2 cellular contexts compared by ENCODE assay signal in the genomic region with DNA sequence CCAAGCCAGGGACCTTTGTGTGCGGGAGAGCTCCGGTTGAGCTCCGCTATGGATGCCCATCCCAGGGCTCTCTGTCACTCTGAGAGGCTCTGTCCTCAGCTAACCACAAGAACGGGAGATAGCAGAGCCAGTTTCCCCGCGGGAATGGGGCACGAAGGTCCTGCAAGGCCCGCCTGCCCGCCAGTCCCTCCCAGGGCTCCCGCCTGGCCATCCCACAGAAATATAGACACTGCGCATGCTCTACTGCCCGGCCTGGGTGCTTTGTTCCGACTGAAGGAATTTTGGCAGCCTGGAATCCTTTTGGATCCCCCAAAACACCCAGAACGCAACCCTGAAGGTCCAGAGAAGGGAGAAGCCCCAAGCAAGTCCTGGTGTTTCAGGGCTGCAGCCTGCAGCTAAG.
TF ChIP-seq lines count a peak whose summit lies in the region.

No MANE protein-coding gene starts in this region.

TF ChIP-seq in K562, 482 proteins besides CTCF, POLR2A, EP300 and RAD21:
- TF ChIP-seq NRF1 (conservative IDR thresholded peaks at IDR 0.05 in 1 of 2, IDR thresholded peaks at IDR 0.05 in 1 of 2) (peak; percentile 88 to 90), EWSR1 (IDR thresholded peaks at IDR 0.05; ENCODE audit: borderline replicate concordance, low read depth, partially characterized antibody) (no peak)

TF ChIP-seq in HepG2, 621 proteins besides CTCF, POLR2A, EP300 and RAD21:
- TF ChIP-seq, protein P1, sequence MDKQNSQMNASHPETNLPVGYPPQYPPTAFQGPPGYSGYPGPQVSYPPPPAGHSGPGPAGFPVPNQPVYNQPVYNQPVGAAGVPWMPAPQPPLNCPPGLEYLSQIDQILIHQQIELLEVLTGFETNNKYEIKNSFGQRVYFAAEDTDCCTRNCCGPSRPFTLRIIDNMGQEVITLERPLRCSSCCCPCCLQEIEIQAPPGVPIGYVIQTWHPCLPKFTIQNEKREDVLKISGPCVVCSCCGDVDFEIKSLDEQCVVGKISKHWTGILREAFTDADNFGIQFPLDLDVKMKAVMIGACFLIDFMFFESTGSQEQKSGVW (CRISPR knock-in tag; IDR thresholded peaks at IDR 0.05; ENCODE audit: borderline replicate concordance): no peak
- no peak for TF ChIP-seq KAT8 (CRISPR knock-in tag; IDR thresholded peaks at IDR 0.05)
- no peak for TF ChIP-seq CBFB (CRISPR knock-in tag; IDR thresholded peaks at IDR 0.05)
- TF ChIP-seq HDAC1 (CRISPR knock-in tag; IDR thresholded peaks at IDR 0.05): no peak
- TF ChIP-seq ARNTL (CRISPR knock-in tag; IDR thresholded peaks at IDR 0.05): no peak
- TF ChIP-seq ZNF24 (IDR thresholded peaks at IDR 0.05): no peak
- no peak for TF ChIP-seq HMG20B (CRISPR knock-in tag; conservative IDR thresholded peaks at IDR 0.05)
- no peak for TF ChIP-seq ZNF383 (CRISPR knock-in tag; IDR thresholded peaks at IDR 0.05; ENCODE audit: borderline replicate concordance)
- TF ChIP-seq EED (CRISPR knock-in tag; IDR thresholded peaks at IDR 0.05): 0 out of 2 replicates have a peak, but pooled peaks have one; percentile 73
- TF ChIP-seq PHB2 (IDR thresholded peaks at IDR 0.05; ENCODE audit: partially characterized antibody): no peak
- 0 out of 2 replicates have a peak, but pooled peaks have one; percentile 23 for TF ChIP-seq TBX2 (CRISPR knock-in tag; IDR thresholded peaks at IDR 0.05; ENCODE audit: borderline replicate concordance)
TF ChIP-seq in HepG2: peak in this region for 2.
